ENCODE assay signal across 36 cellular contexts in the genomic region with DNA sequence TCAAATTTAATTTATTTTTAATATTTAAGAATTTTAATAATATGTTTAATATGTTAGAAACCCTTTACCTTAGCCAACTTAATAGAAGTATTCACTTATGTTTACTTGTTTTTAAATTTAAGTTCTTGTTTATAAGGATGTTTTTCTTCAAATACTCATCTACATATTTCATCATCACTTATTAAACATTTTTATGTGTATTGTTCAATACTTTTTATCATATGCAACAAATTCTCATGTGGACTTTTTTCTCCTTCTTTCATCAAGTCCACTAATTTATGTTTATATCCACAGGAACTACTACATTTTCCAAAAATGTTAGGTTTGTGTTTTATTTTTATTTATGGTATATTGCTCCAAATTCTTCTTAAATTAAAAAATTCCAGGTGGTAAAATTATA.
"Had no signal": no experiment of that assay in that cellular context is flagged by ENCODE, and none has a peak within 500 bp of the region (broad histone marks: within the 10 kb centered on the region; RNA-seq: fewer than 3 reads in every experiment).

No MANE protein-coding gene starts in this region.

- H3K4me1 Mint-ChIP-seq: activated B cell treated with CpG ODN at 0.5 μM for 24 hours; activated CD4-positive, alpha-beta T cell treated with anti-CD3 and anti-CD28 coated beads, Interleukin-2, amount 10 ng/mL, durations not matched to agents 24 days and 14 days; activated naive CD4-positive, alpha-beta T cell treated with anti-CD3 and anti-CD28 coated beads, Interleukin-2, amount 10 ng/mL, durations not matched to agents 7 days and 5 days; activated naive CD4-positive, alpha-beta T cell treated with anti-CD3 and anti-CD28 coated beads, Interleukin-2, amount 50 U/mL, for 24 hours; activated naive CD8-positive, alpha-beta T cell treated with anti-CD3 and anti-CD28 coated beads, Interleukin-2, amount 10 ng/mL, durations not matched to agents 7 days and 5 days; activated naive CD8-positive, alpha-beta T cell treated with anti-CD3 and anti-CD28 coated beads, Interleukin-2, amount 50 U/mL, for 24 hours; brain; central memory CD8-positive, alpha-beta T cell had no signal

- H3K27ac Mint-ChIP-seq: activated B cell treated with CpG ODN at 0.5 μM for 24 hours; activated CD4-positive, alpha-beta memory T cell treated with anti-CD3 and anti-CD28 coated beads for 36 hours; activated CD4-positive, alpha-beta T cell treated with anti-CD3 and anti-CD28 coated beads, Interleukin-2, amount 10 ng/mL, durations not matched to agents 24 days and 14 days; activated CD8-positive, alpha-beta T cell treated with anti-CD3 and anti-CD28 coated beads for 36 hours; activated naive CD4-positive, alpha-beta T cell treated with anti-CD3 and anti-CD28 coated beads, Interleukin-2, amount 10 ng/mL, durations not matched to agents 7 days and 5 days; activated naive CD4-positive, alpha-beta T cell treated with anti-CD3 and anti-CD28 coated beads, Interleukin-2, amount 50 U/mL, for 24 hours; activated naive CD8-positive, alpha-beta T cell; activated naive CD8-positive, alpha-beta T cell treated with anti-CD3 and anti-CD28 coated beads, Interleukin-2, amount 10 ng/mL, durations not matched to agents 7 days and 5 days; activated naive CD8-positive, alpha-beta T cell treated with anti-CD3 and anti-CD28 coated beads, Interleukin-2, amount 50 U/mL, for 24 hours; activated T-cell treated with anti-CD3 and anti-CD28 coated beads, Interleukin-2, amount 50 U/mL, for 24 hours; activated T-helper 2 cell treated with anti-CD3 and anti-CD28 coated beads, Interferon-gamma antibody, Interleukin-2, Interleukin-4, amounts not matched to agents 10 μg/mL and 5 μg/mL and 100 μg/mL, durations not matched to agents 14 hours and 24 hours and 36 hours; brain; T-helper 1 cell treated with Interleukin-12 subunit alpha and Interleukin-12 subunit beta and Interleukin-4 antibody, amounts not matched to agents 30 μg/mL and 1 μg/mL, for 36 hours; T-helper 2 cell treated with Interferon-gamma antibody and Interleukin-4, amounts not matched to agents 5 μg/mL and 100 μg/mL, for 36 hours had no signal

- H3K27ac ChIP-seq: ascending aorta, cardiac muscle cell, WERI-Rb-1 had no signal

- H3K27me3 ChIP-seq: ascending aorta, cardiac muscle cell had no signal

- H3K36me3 Mint-ChIP-seq: activated CD4-positive, alpha-beta memory T cell treated with anti-CD3 and anti-CD28 coated beads for 36 hours; activated naive CD4-positive, alpha-beta T cell treated with anti-CD3 and anti-CD28 coated beads, Interleukin-2, amount 10 ng/mL, durations not matched to agents 7 days and 5 days; activated naive CD4-positive, alpha-beta T cell treated with anti-CD3 and anti-CD28 coated beads, Interleukin-2, amount 50 U/mL, for 24 hours; activated naive CD8-positive, alpha-beta T cell; activated naive CD8-positive, alpha-beta T cell treated with anti-CD3 and anti-CD28 coated beads, Interleukin-2, amount 10 ng/mL, durations not matched to agents 7 days and 5 days; brain had no signal

- H3K4me1 ChIP-seq: ascending aorta had no signal

- H3K9me3 Mint-ChIP-seq: brain had no signal

- H3K36me3 ChIP-seq: ascending aorta, cardiac muscle cell, WERI-Rb-1 had no signal

- H3K27me3 Mint-ChIP-seq: activated B cell treated with CpG ODN at 0.5 μM for 24 hours; activated CD4-positive, alpha-beta memory T cell treated with anti-CD3 and anti-CD28 coated beads for 36 hours; activated CD4-positive, alpha-beta T cell treated with anti-CD3 and anti-CD28 coated beads, Interleukin-2, amount 10 ng/mL, durations not matched to agents 24 days and 14 days; activated CD8-positive, alpha-beta T cell treated with anti-CD3 and anti-CD28 coated beads for 36 hours; activated naive CD4-positive, alpha-beta T cell treated with anti-CD3 and anti-CD28 coated beads, Interleukin-2, amount 10 ng/mL, durations not matched to agents 7 days and 5 days; activated naive CD4-positive, alpha-beta T cell treated with anti-CD3 and anti-CD28 coated beads, Interleukin-2, amount 50 U/mL, for 24 hours; activated naive CD8-positive, alpha-beta T cell; activated naive CD8-positive, alpha-beta T cell treated with anti-CD3 and anti-CD28 coated beads, Interleukin-2, amount 10 ng/mL, durations not matched to agents 7 days and 5 days; activated naive CD8-positive, alpha-beta T cell treated with anti-CD3 and anti-CD28 coated beads, Interleukin-2, amount 50 U/mL, for 24 hours; activated T-cell treated with anti-CD3 and anti-CD28 coated beads, Interleukin-2, amount 50 U/mL, for 24 hours; central memory CD8-positive, alpha-beta T cell had no signal

- FAIRE-seq: bronchial epithelial cell had no signal

- ATAC-seq: activated CD8-positive, alpha-beta T cell treated with anti-CD3 and anti-CD28 coated beads for 36 hours; activated naive CD8-positive, alpha-beta T cell treated with anti-CD3 and anti-CD28 coated beads, Interleukin-2, amount 50 U/mL, for 24 hours had no signal

- H3K4me3 Mint-ChIP-seq: activated B cell treated with CpG ODN at 0.5 μM for 24 hours; activated CD4-positive, alpha-beta memory T cell treated with anti-CD3 and anti-CD28 coated beads for 36 hours; activated CD4-positive, alpha-beta T cell treated with anti-CD3 and anti-CD28 coated beads, Interleukin-2, amount 10 ng/mL, durations not matched to agents 24 days and 14 days; activated CD8-positive, alpha-beta T cell treated with anti-CD3 and anti-CD28 coated beads for 36 hours; activated naive CD4-positive, alpha-beta T cell treated with anti-CD3 and anti-CD28 coated beads, Interleukin-2, amount 10 ng/mL, durations not matched to agents 7 days and 5 days; activated naive CD4-positive, alpha-beta T cell treated with anti-CD3 and anti-CD28 coated beads, Interleukin-2, amount 50 U/mL, for 24 hours; activated naive CD8-positive, alpha-beta T cell; activated naive CD8-positive, alpha-beta T cell treated with anti-CD3 and anti-CD28 coated beads, Interleukin-2, amount 10 ng/mL, durations not matched to agents 7 days and 5 days; activated naive CD8-positive, alpha-beta T cell treated with anti-CD3 and anti-CD28 coated beads, Interleukin-2, amount 50 U/mL, for 24 hours; activated T-cell treated with anti-CD3 and anti-CD28 coated beads, Interleukin-2, amount 50 U/mL, for 24 hours; brain; central memory CD8-positive, alpha-beta T cell; T-helper 1 cell treated with Interleukin-12 subunit alpha and Interleukin-12 subunit beta and Interleukin-4 antibody, amounts not matched to agents 30 μg/mL and 1 μg/mL, for 36 hours; T-helper 2 cell treated with Interferon-gamma antibody and Interleukin-4, amounts not matched to agents 5 μg/mL and 100 μg/mL, for 36 hours had no signal

- DNase-seq: activated B cell treated with CpG ODN at 0.5 μM for 24 hours; activated CD4-positive, alpha-beta memory T cell treated with anti-CD3 and anti-CD28 coated beads for 36 hours; activated CD4-positive, alpha-beta T cell treated with anti-CD3 and anti-CD28 coated beads for 4 hours; activated CD4-positive, alpha-beta T cell treated with anti-CD3 and anti-CD28 coated beads, Interleukin-2, amount 10 ng/mL, durations not matched to agents 24 days and 14 days; activated CD4-positive, alpha-beta T cell treated with anti-CD3 and anti-CD28 coated beads, Interleukin-2, amount 50 U/mL, for 1 hour; activated CD4-positive, alpha-beta T cell treated with anti-CD3 and anti-CD28 coated beads, Interleukin-2, amount 50 U/mL, for 4 hours; activated CD4-positive, CD25-positive, alpha-beta regulatory T cell treated with anti-CD3 and anti-CD28 coated beads, Interleukin-2, amount 50 U/mL, for 72 hours; activated CD8-positive, alpha-beta memory T cell treated with anti-CD3 and anti-CD28 coated beads, Interleukin-2, amount 50 U/mL, for 4 hours; activated CD8-positive, alpha-beta T cell treated with anti-CD3 and anti-CD28 coated beads for 36 hours; activated effector memory CD4-positive, alpha-beta T cell treated with Interleukin-2 at 50 U/mL for 16 hours; activated gamma-delta T cell; activated naive CD4-positive, alpha-beta T cell treated with anti-CD3 and anti-CD28 coated beads, Interleukin-2, amount 10 ng/mL, durations not matched to agents 7 days and 5 days; activated naive CD4-positive, alpha-beta T cell treated with Interleukin-2 at 50 U/mL for 16 hours; activated naive CD8-positive, alpha-beta T cell treated with anti-CD3 and anti-CD28 coated beads, Interleukin-2, amount 10 ng/mL, durations not matched to agents 7 days and 5 days; activated naive CD8-positive, alpha-beta T cell treated with anti-CD3 and anti-CD28 coated beads, Interleukin-2, amount 50 U/mL, for 24 hours; activated T-cell treated with anti-CD3 and anti-CD28 coated beads, Interleukin-2, amount 50 U/mL, for 24 hours; activated T-cell treated with anti-CD3 and anti-CD28 coated beads, Interleukin-2, amount 50 U/mL, for 48 hours; amygdala; anterior cingulate cortex; caudate nucleus; cerebellar nuclear complex; SW 1271; T-helper 1 cell; T-helper 2 cell; T-helper 9 cell; WERI-Rb-1 had no signal

- H3K9me3 ChIP-seq: ascending aorta had no signal

- H3K4me3 ChIP-seq: ascending aorta, cardiac muscle cell had no signal
